In genomic region chr3:169288548-169288947, GRCh38 we compare ENCODE assay signal across 19 cellular contexts.
DNase-seq lines count a peak whose midpoint lies in the region; ATAC-seq and TF ChIP-seq lines count a peak whose summit lies in the region.
"Had no signal": no experiment of that assay in that cellular context is flagged by ENCODE, and none has a peak within 500 bp of the region (broad histone marks: within the 10 kb centered on the region; RNA-seq: fewer than 3 reads in every experiment).

No MANE protein-coding gene starts in this region.

- no peak for TF ChIP-seq EP300 in transverse colon (IDR thresholded peaks at IDR 0.05; ENCODE audit: low read depth)

- H3F3A ChIP-seq in GM23338 (replicated peaks; ENCODE audit: low read depth), result no peaks in the 10 kb centered on the region

- H3K27me3 Mint-ChIP-seq in GM23338 (ENCODE audit: insufficient read depth, low read depth, poor library complexity), result peaks cover 6% of the 10 kb centered on the region
- peaks cover 3% of the 10 kb centered on the region for H3K27me3 Mint-ChIP-seq in activated T-helper 17 cell treated with anti-CD3 and anti-CD28 coated beads, Interleukin-2, amount 50 U/mL, for 72 hours

- H3K27ac ChIP-seq in colonic mucosa, result peak overlapping the region; percentile 22
- H3K27ac ChIP-seq in lower lobe of right lung, result no peak overlapping the region
- peak overlapping the region; percentile 3 to 73 (median 42) for H3K27ac ChIP-seq in transverse colon
- no peak overlapping the region for H3K27ac ChIP-seq in GM23338 (ENCODE audit: low read depth)
- H3K27ac ChIP-seq: 22Rv1, KMS-11 had no signal

- H3K4me1 Mint-ChIP-seq in GM23338, result peaks cover 30% of the 10 kb centered on the region
- no peaks in the 10 kb centered on the region for H3K4me1 Mint-ChIP-seq in activated T-helper 17 cell treated with anti-CD3 and anti-CD28 coated beads, Interleukin-2, amount 50 U/mL, for 72 hours

- no peaks in the 10 kb centered on the region for H3K27me3 ChIP-seq in colonic mucosa
- H3K27me3 ChIP-seq in lower lobe of right lung (ENCODE audit: low read depth), result no peaks in the 10 kb centered on the region
- H3K27me3 ChIP-seq in transverse colon, result no peaks in the 10 kb centered on the region
- no peaks in the 10 kb centered on the region for H3K27me3 ChIP-seq in GM23338 (ENCODE audit: insufficient read depth)

- H3K36me3 Mint-ChIP-seq in GM23338 (ENCODE audit: low read depth), result no peaks in the 10 kb centered on the region
- H3K36me3 Mint-ChIP-seq in activated T-helper 17 cell treated with anti-CD3 and anti-CD28 coated beads, Interleukin-2, amount 50 U/mL, for 72 hours (ENCODE audit: low read depth), result no peaks in the 10 kb centered on the region
- H3K36me3 Mint-ChIP-seq: CD8-positive, alpha-beta T cell had no signal

- DNase-seq in DMS53 (lab: John Stamatoyannopoulos, UW) (peak; percentile 22), DMS53 treated with DMSO at 0.1 percent for 48 hours (lab: John Stamatoyannopoulos, UW; ENCODE audit: unreplicated experiment) (no peak), colonic mucosa (no peak), lower lobe of right lung (no peak), transverse colon (no peak), GM23338 (ENCODE audit: low spot score) (no peak)
- no peak for DNase-seq in stimulated activated naive CD8-positive, alpha-beta T cell treated with anti-CD3 and anti-CD28 coated beads, Interleukin-15, Interleukin-2, amounts not matched to agents 100 U/mL and 50 U/mL, for 24 hours
- DNase-seq: CD8-positive, alpha-beta T cell; GF-D8; GOT3; HFFc6; NCI-H1048; NCI-H1694; NCI-H446 treated with DMSO at 0.1 percent for 48 hours; RPMI8226; SIG-M5 had no signal

- no peak overlapping the region for H3K27ac Mint-ChIP-seq in GM23338
- H3K27ac Mint-ChIP-seq in activated T-helper 17 cell treated with anti-CD3 and anti-CD28 coated beads, Interleukin-2, amount 50 U/mL, for 72 hours, result no peak overlapping the region
- H3K27ac Mint-ChIP-seq: CD8-positive, alpha-beta T cell; HFFc6 had no signal

- no peak overlapping the region for H2AFZ ChIP-seq in GM23338

- peak; percentile 23 for TF ChIP-seq POLR2A in transverse colon (IDR thresholded peaks at IDR 0.05)

- H3K4me3 ChIP-seq in colonic mucosa (no peak overlapping the region), lower lobe of right lung (no peak overlapping the region), transverse colon (no peak overlapping the region), GM23338 (no peak overlapping the region)

- ATAC-seq in lower lobe of right lung, result peak; percentile 69 to 86
- ATAC-seq in GM23338, result no peak
- no peak for ATAC-seq in activated T-helper 17 cell treated with anti-CD3 and anti-CD28 coated beads, Interleukin-2, amount 50 U/mL, for 72 hours (replicated peaks)
- ATAC-seq in stimulated activated naive CD8-positive, alpha-beta T cell treated with anti-CD3 and anti-CD28 coated beads, Interleukin-15, Interleukin-2, amounts not matched to agents 100 U/mL and 50 U/mL, for 24 hours, result no peak
- ATAC-seq: CD8-positive, alpha-beta T cell had no signal

- no peaks in the 10 kb centered on the region for H3K79me2 ChIP-seq in GM23338 (replicated peaks; ENCODE audit: insufficient read depth)

- H3K36me3 ChIP-seq in colonic mucosa (no peaks in the 10 kb centered on the region), lower lobe of right lung (no peaks in the 10 kb centered on the region), transverse colon (no peaks in the 10 kb centered on the region), GM23338 (ENCODE audit: insufficient read depth) (no peaks in the 10 kb centered on the region)

- intact Hi-C loops in colonic mucosa (cut with DNase I) (no loop called here), lower lobe of right lung (cut with DNase I) (no loop called here), transverse colon (cut with DNase I; ENCODE audit: low total_unique reads) (no loop called here)

- in situ Hi-C loops in transverse colon (cut with MboI; ENCODE audit: low pct_ligation_motif_present in 1 of 4, low pct_unique_long_range_greater_than_20kb in 1 of 4, low sequenced_read_pairs in 3 of 4), result no loop called here

- no peak overlapping the region for H3K4me3 Mint-ChIP-seq in GM23338
- H3K4me3 Mint-ChIP-seq in activated T-helper 17 cell treated with anti-CD3 and anti-CD28 coated beads, Interleukin-2, amount 50 U/mL, for 72 hours, result no peak overlapping the region
- H3K4me3 Mint-ChIP-seq: CD8-positive, alpha-beta T cell; HFFc6 had no signal

- H3K4me2 ChIP-seq in GM23338, result no peak overlapping the region
- H3K4me2 ChIP-seq: KMS-11 had no signal

- H3K9me3 Mint-ChIP-seq in GM23338, result no peaks in the 10 kb centered on the region
- H3K9me3 Mint-ChIP-seq in activated T-helper 17 cell treated with anti-CD3 and anti-CD28 coated beads, Interleukin-2, amount 50 U/mL, for 72 hours, result no peaks in the 10 kb centered on the region
- H3K9me3 Mint-ChIP-seq: CD8-positive, alpha-beta T cell; HFFc6 had no signal

- WGBS in transverse colon (ENCODE audit: low coverage in 1 of 2), 2 donors, result 30 to 47% methylated on average over 1 to 6 of the region's 6 CpGs

- peak overlapping the region; percentile 15 to 55 for H3K9ac ChIP-seq in colonic mucosa (ENCODE audit: low read depth in 2 of 2, low read length in 2 of 2)
- H3K9ac ChIP-seq: KMS-11 had no signal

- H3K9me3 ChIP-seq in colonic mucosa (no peaks in the 10 kb centered on the region), lower lobe of right lung (no peaks in the 10 kb centered on the region), transverse colon (no peaks in the 10 kb centered on the region)

- H4K20me1 ChIP-seq in GM23338 (replicated peaks; ENCODE audit: insufficient read depth), result no peaks in the 10 kb centered on the region

- no peaks in the 10 kb centered on the region for H3K9me2 ChIP-seq in GM23338 (ENCODE audit: insufficient read depth)

- TF ChIP-seq CTCF in colonic mucosa (IDR thresholded peaks at IDR 0.05), result no peak
- TF ChIP-seq CTCF in lower lobe of right lung (IDR thresholded peaks at IDR 0.05), result no peak
- TF ChIP-seq CTCF in transverse colon (IDR thresholded peaks at IDR 0.05), result no peak
- no peak for TF ChIP-seq CTCF in GM23338 (conservative IDR thresholded peaks at IDR 0.05; ENCODE audit: low read depth in 2 of 2)

- no peaks in the 10 kb centered on the region for H3K4me1 ChIP-seq in colonic mucosa
- peaks cover 26% of the 10 kb centered on the region for H3K4me1 ChIP-seq in lower lobe of right lung
- peaks cover 6 to 57% (median 35%) of the 10 kb centered on the region in 4 donors for H3K4me1 ChIP-seq in transverse colon
- H3K4me1 ChIP-seq in GM23338 (ENCODE audit: insufficient read depth), result peaks cover 14% of the 10 kb centered on the region

TF ChIP-seq in GM23338, 12 proteins besides CTCF, POLR2A, EP300 and RAD21 (continues in another document):
- TF ChIP-seq, protein P1, sequence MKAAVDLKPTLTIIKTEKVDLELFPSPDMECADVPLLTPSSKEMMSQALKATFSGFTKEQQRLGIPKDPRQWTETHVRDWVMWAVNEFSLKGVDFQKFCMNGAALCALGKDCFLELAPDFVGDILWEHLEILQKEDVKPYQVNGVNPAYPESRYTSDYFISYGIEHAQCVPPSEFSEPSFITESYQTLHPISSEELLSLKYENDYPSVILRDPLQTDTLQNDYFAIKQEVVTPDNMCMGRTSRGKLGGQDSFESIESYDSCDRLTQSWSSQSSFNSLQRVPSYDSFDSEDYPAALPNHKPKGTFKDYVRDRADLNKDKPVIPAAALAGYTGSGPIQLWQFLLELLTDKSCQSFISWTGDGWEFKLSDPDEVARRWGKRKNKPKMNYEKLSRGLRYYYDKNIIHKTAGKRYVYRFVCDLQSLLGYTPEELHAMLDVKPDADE (IDR thresholded peaks at IDR 0.05), result no peak
- TF ChIP-seq EZH2phosphoT487 (IDR thresholded peaks at IDR 0.05; ENCODE audit: unreplicated experiment) (no peak), POLR2AphosphoS5 (IDR thresholded peaks at IDR 0.05; ENCODE audit: low read depth) (no peak), NANOG (IDR thresholded peaks at IDR 0.05; ENCODE audit: borderline replicate concordance) (no peak), REST (IDR thresholded peaks at IDR 0.05; ENCODE audit: unreplicated experiment) (no peak), ZNF331 (CRISPR knock-in tag; IDR thresholded peaks at IDR 0.05; ENCODE audit: low read depth) (no peak), CREB1 (CRISPR knock-in tag; IDR thresholded peaks at IDR 0.05; ENCODE audit: low read depth) (no peak), JUNB (IDR thresholded peaks at IDR 0.05; ENCODE audit: unreplicated experiment) (no peak), EZH2 (IDR thresholded peaks at IDR 0.05; ENCODE audit: low read depth, unreplicated experiment) (no peak), ZNF114 (CRISPR knock-in tag; IDR thresholded peaks at IDR 0.05) (no peak)

Comparison
In these comparisons a context has a peak if more than half of its experiments do, and no peak if none do; other contexts are left out.
1. H3K27ac ChIP-seq: peak in colonic mucosa (single experiment) and transverse colon (4 of 4); none in lower lobe of right lung (single experiment) and GM23338 (single experiment).
2. ATAC-seq: peak in lower lobe of right lung (2 of 2); none in GM23338 (single experiment), activated T-helper 17 cell treated with anti-CD3 and anti-CD28 coated beads, Interleukin-2, amount 50 U/mL, for 72 hours (single experiment) and stimulated activated naive CD8-positive, alpha-beta T cell treated with anti-CD3 and anti-CD28 coated beads, Interleukin-15, Interleukin-2, amounts not matched to agents 100 U/mL and 50 U/mL, for 24 hours (single experiment).